ENCODE assay signal across 27 cellular contexts in genomic region chr5:95422842-95423241, GRCh38. TPM values are rescaled to one million over a fixed set of nuclear protein-coding genes. Genes with fewer than 3 reads are reported as not detected.
DNase-seq lines count a peak whose midpoint lies in the region; ATAC-seq and TF ChIP-seq lines count a peak whose summit lies in the region.
"Had no signal": no experiment of that assay in that cellular context is flagged by ENCODE, and none has a peak within 500 bp of the region (broad histone marks: within the 10 kb centered on the region; RNA-seq: fewer than 3 reads in every experiment).

No MANE protein-coding gene starts in this region.

- H3K9ac ChIP-seq in PC-3 (ENCODE audit: low read length), result no peak overlapping the region
- H3K9ac ChIP-seq: BLaER1 had no signal

- DNase-seq in AG10803 (ENCODE audit: low read depth), result peak; percentile 11
- peak; percentile 36 for DNase-seq in PC-3
- DNase-seq in cardiac fibroblast (ENCODE audit: low read depth in 2 of 2), result peak; percentile 19 to 61
- DNase-seq in foreskin fibroblast, result peak; percentile 14 to 49
- no peak for DNase-seq in NCI-H510A treated with DMSO at 0.1 percent for 48 hours (lab: John Stamatoyannopoulos, UW)
- no peak for DNase-seq in AG20443 (ENCODE audit: low spot score)
- DNase-seq in hepatocyte (ENCODE audit: low spot score), result no peak
- no peak for DNase-seq in activated naive CD4-positive, alpha-beta T cell treated with anti-CD3 and anti-CD28 coated beads, Interleukin-2, amount 50 U/mL, for 16 hours
- DNase-seq: activated CD4-positive, CD25-positive, alpha-beta regulatory T cell treated with anti-CD3 and anti-CD28 coated beads, Interleukin-2, amount 50 U/mL, for 72 hours; activated CD8-positive, alpha-beta T cell treated with anti-CD3 and anti-CD28 coated beads for 36 hours; activated naive CD8-positive, alpha-beta T cell treated with anti-CD3 and anti-CD28 coated beads for 36 hours; COR-L47; DMS79 treated with DMSO at 0.1 percent for 48 hours; esophagus squamous epithelium; naive B cell; NCI-H1694; NCI-H2171 treated with DMSO at 0.1 percent for 48 hours; NCI-H69; occipital lobe; stimulated activated CD4-positive, alpha-beta T cell treated with anti-CD3 and anti-CD28 coated beads, Interleukin-2, amount 100 ng/mL, for 24 hours; substantia nigra; upper lobe of right lung had no signal

- H3K9me3 ChIP-seq in PC-3 (ENCODE audit: low read length) (no peaks in the 10 kb centered on the region), hepatocyte (ENCODE audit: low read depth) (no peaks in the 10 kb centered on the region)
- H3K9me3 ChIP-seq: A549, BLaER1, esophagus squamous epithelium, upper lobe of right lung had no signal

- H3K4me2 ChIP-seq in PC-3 (ENCODE audit: low read length) (no peak overlapping the region), hepatocyte (no peak overlapping the region)
- H3K4me2 ChIP-seq: A549, BLaER1, smooth muscle cell had no signal

- no peaks in the 10 kb centered on the region for H3K36me3 ChIP-seq in PC-3 (ENCODE audit: low read depth, low read length)
- no peaks in the 10 kb centered on the region for H3K36me3 ChIP-seq in hepatocyte (replicated peaks; ENCODE audit: insufficient read depth, low read depth)
- H3K36me3 ChIP-seq: BLaER1, esophagus squamous epithelium, upper lobe of right lung had no signal

- no peak for ATAC-seq in PC-3
- ATAC-seq: A549; activated CD8-positive, alpha-beta T cell treated with anti-CD3 and anti-CD28 coated beads for 36 hours; left lobe of liver; upper lobe of right lung had no signal

- no peaks in the 10 kb centered on the region for H3K27me3 ChIP-seq in PC-3 (ENCODE audit: low read length)
- no peaks in the 10 kb centered on the region for H3K27me3 ChIP-seq in hepatocyte
- H3K27me3 ChIP-seq: BLaER1, esophagus squamous epithelium, upper lobe of right lung had no signal

- no TSS peak for BruUV-seq in PC-3 (replicated peaks; lab: Mats Ljungman, UMichigan)

- H4K20me1 ChIP-seq in PC-3 (ENCODE audit: low read length), result no peaks in the 10 kb centered on the region
- no peaks in the 10 kb centered on the region for H4K20me1 ChIP-seq in hepatocyte (ENCODE audit: insufficient read depth, poor library complexity, severe bottlenecking)
- H4K20me1 ChIP-seq: BLaER1 had no signal

- no peaks in the 10 kb centered on the region for H3F3A ChIP-seq in PC-3 (ENCODE audit: low read length, unreplicated experiment)

- POLR2A ChIA-PET in PC-3 (lab: Charles Lee; ENCODE audit: unreplicated experiment), result no interaction called here

- H3K4me3 ChIP-seq in AG10803 (ENCODE audit: low read length), result no peak overlapping the region
- H3K4me3 ChIP-seq in PC-3 (ENCODE audit: low read length), result no peak overlapping the region
- H3K4me3 ChIP-seq in cardiac fibroblast (replicated peaks in 1 of 2; ENCODE audit: low read depth in 2 of 2, low read length in 2 of 2), result no peak overlapping the region
- H3K4me3 ChIP-seq in foreskin fibroblast (ENCODE audit: low read depth in 1 of 2, low read length in 2 of 2), result no peak overlapping the region
- H3K4me3 ChIP-seq in hepatocyte, result no peak overlapping the region
- H3K4me3 ChIP-seq: A549, BLaER1, esophagus squamous epithelium, smooth muscle cell, upper lobe of right lung had no signal

- no peaks in the 10 kb centered on the region for H3K9me2 ChIP-seq in PC-3 (replicated peaks; ENCODE audit: low read length)
- no peaks in the 10 kb centered on the region for H3K9me2 ChIP-seq in hepatocyte (replicated peaks; ENCODE audit: insufficient read depth)

- H2AFZ ChIP-seq in PC-3 (ENCODE audit: low read length), result no peak overlapping the region
- no peak overlapping the region for H2AFZ ChIP-seq in hepatocyte

- TF ChIP-seq CTCF in AG10803 (conservative IDR thresholded peaks at IDR 0.05; ENCODE audit: low read length) (no peak), PC-3 (conservative IDR thresholded peaks at IDR 0.05; ENCODE audit: low read depth, low read length) (no peak), cardiac fibroblast (IDR thresholded peaks at IDR 0.05; ENCODE audit: low read depth, low read length) (no peak), foreskin fibroblast (IDR thresholded peaks at IDR 0.05; ENCODE audit: low read depth, low read length) (no peak), hepatocyte (IDR thresholded peaks at IDR 0.05; ENCODE audit: poor library complexity) (no peak)

- intact Hi-C loops in PC-3 (cut with micrococcal nuclease), result no loop called here

- H3K27ac ChIP-seq in PC-3 (ENCODE audit: low read length) (no peak overlapping the region), hepatocyte (no peak overlapping the region)
- H3K27ac ChIP-seq: A549, BLaER1, esophagus squamous epithelium, upper lobe of right lung had no signal

- 92% methylated on average over 3 of the region's 3 CpGs for WGBS in hepatocyte (ENCODE audit: low lambda C conversion rate, missing lambda C conversion rate)

- H3K79me2 ChIP-seq in PC-3 (ENCODE audit: low read length), result no peaks in the 10 kb centered on the region
- H3K79me2 ChIP-seq in hepatocyte, result no peaks in the 10 kb centered on the region

- H3K4me1 ChIP-seq in PC-3 (ENCODE audit: insufficient read depth, low read length), result peaks cover 5% of the 10 kb centered on the region; the same call in 1 of the 2 replicates
- H3K4me1 ChIP-seq in hepatocyte (ENCODE audit: insufficient read depth), result no peaks in the 10 kb centered on the region
- H3K4me1 ChIP-seq: A549, BLaER1, esophagus squamous epithelium, upper lobe of right lung had no signal

- CTCF ChIA-PET in PC-3 (lab: Charles Lee), result interaction anchor here (0.8 kb wide), 1 partner anchor 71 kb away, joined by 3 read pairs; no protein-coding TSS in a partner anchor

RNA-seq across cellular contexts. Expression of gene FAM81B, which starts 31.7 kb away (rescaled TPM):
- total RNA-seq in PC-3 (2014; rRNA removed) (not detected in 2 replicates), hepatocyte (0.80 TPM in 1 of 2 replicates, not detected in the other)
- polyA plus RNA-seq in hepatocyte, result not detected in 2 replicates
- total RNA-seq: activated CD8-positive, alpha-beta T cell treated with anti-CD3 and anti-CD28 coated beads for 36 hours; activated naive CD8-positive, alpha-beta T cell treated with anti-CD3 and anti-CD28 coated beads for 36 hours; esophagus squamous epithelium; left lobe of liver; mesenteric fat pad; smooth muscle cell; upper lobe of right lung had no signal
- polyA plus RNA-seq: smooth muscle cell had no signal

Comparison
In these comparisons a context has a peak if more than half of its experiments do, and no peak if none do; other contexts are left out.
1. DNase-seq: peak in AG10803 (single experiment), PC-3 (single experiment), cardiac fibroblast (2 of 2) and foreskin fibroblast (2 of 2); none in NCI-H510A treated with DMSO at 0.1 percent for 48 hours (single experiment), AG20443 (single experiment), hepatocyte (single experiment) and activated naive CD4-positive, alpha-beta T cell treated with anti-CD3 and anti-CD28 coated beads, Interleukin-2, amount 50 U/mL, for 16 hours (single experiment).